ENCODE assay signal across 8 cellular contexts in genomic region chr19:2149980-2150793, GRCh38. TPM values are rescaled to one million over a fixed set of nuclear protein-coding genes. Genes with fewer than 3 reads are reported as not detected.
DNase-seq lines count a peak whose midpoint lies in the region; ATAC-seq and TF ChIP-seq lines count a peak whose summit lies in the region.

No MANE protein-coding gene starts in this region.

- H3K4me1 ChIP-seq in cardiac muscle cell (ENCODE audit: low read depth) = peaks cover 19% of the 10 kb centered on the region
- peaks cover 13% of the 10 kb centered on the region for H3K4me1 ChIP-seq in iPS-18a (ENCODE audit: control insufficient read depth, low read depth, low read length)

- H3K9me3 ChIP-seq in cardiac muscle cell (ENCODE audit: low read depth) (no peaks in the 10 kb centered on the region), iPS-18a (ENCODE audit: control insufficient read depth, low read depth, low read length) (no peaks in the 10 kb centered on the region)

- peaks cover 4% of the 10 kb centered on the region for H3K36me3 Mint-ChIP-seq in activated T-helper 1 cell treated with anti-CD3 and anti-CD28 coated beads, Interleukin-12 subunit alpha, Interleukin-12 subunit beta, Interleukin-2, Interleukin-4 antibody, amounts not matched to agents 30 ng/mL and 10 ng/mL and 1 ng/mL, durations not matched to agents 14 hours and 24 hours and 36 hours (ENCODE audit: low read depth)
- no peaks in the 10 kb centered on the region for H3K36me3 Mint-ChIP-seq in stimulated activated memory B cell treated with anti-CD40 and anti-IgM and Interleukin-4, amounts not matched to agents 10 μg/mL and 1 μg/mL and 100 μg/mL, for 72 hours

- TF ChIP-seq CTCF in cardiac muscle cell (IDR thresholded peaks at IDR 0.05; ENCODE audit: low read depth, low read length) = no peak

- H3K27me3 Mint-ChIP-seq in activated T-helper 1 cell treated with anti-CD3 and anti-CD28 coated beads, Interleukin-12 subunit alpha, Interleukin-12 subunit beta, Interleukin-2, Interleukin-4 antibody, amounts not matched to agents 30 ng/mL and 10 ng/mL and 1 ng/mL, durations not matched to agents 14 hours and 24 hours and 36 hours (ENCODE audit: insufficient read depth) = peaks cover 1% of the 10 kb centered on the region
- no peaks in the 10 kb centered on the region for H3K27me3 Mint-ChIP-seq in stimulated activated memory B cell treated with anti-CD40 and anti-IgM and Interleukin-4, amounts not matched to agents 10 μg/mL and 1 μg/mL and 100 μg/mL, for 72 hours

- no peaks in the 10 kb centered on the region for H3K9me3 Mint-ChIP-seq in activated T-helper 1 cell treated with anti-CD3 and anti-CD28 coated beads, Interleukin-12 subunit alpha, Interleukin-12 subunit beta, Interleukin-2, Interleukin-4 antibody, amounts not matched to agents 30 ng/mL and 10 ng/mL and 1 ng/mL, durations not matched to agents 14 hours and 24 hours and 36 hours
- no peaks in the 10 kb centered on the region for H3K9me3 Mint-ChIP-seq in stimulated activated memory B cell treated with anti-CD40 and anti-IgM and Interleukin-4, amounts not matched to agents 10 μg/mL and 1 μg/mL and 100 μg/mL, for 72 hours

- no peak for ATAC-seq in left cardiac atrium
- ATAC-seq in stimulated activated memory B cell treated with anti-CD40 and anti-IgM and Interleukin-4, amounts not matched to agents 10 μg/mL and 1 μg/mL and 100 μg/mL, for 72 hours = no peak
- no peak for ATAC-seq in GM21381 (IDR thresholded peaks at IDR 0.05; ENCODE audit: unreplicated experiment)
- ATAC-seq in GM21423 (IDR thresholded peaks at IDR 0.05; ENCODE audit: unreplicated experiment) = no peak
- ATAC-seq in HG02840 (IDR thresholded peaks at IDR 0.05; ENCODE audit: low FRiP score, unreplicated experiment) = no peak

- H3K27ac Mint-ChIP-seq in activated T-helper 1 cell treated with anti-CD3 and anti-CD28 coated beads, Interleukin-12 subunit alpha, Interleukin-12 subunit beta, Interleukin-2, Interleukin-4 antibody, amounts not matched to agents 30 ng/mL and 10 ng/mL and 1 ng/mL, durations not matched to agents 14 hours and 24 hours and 36 hours = peak overlapping the region; percentile 57
- H3K27ac Mint-ChIP-seq in stimulated activated memory B cell treated with anti-CD40 and anti-IgM and Interleukin-4, amounts not matched to agents 10 μg/mL and 1 μg/mL and 100 μg/mL, for 72 hours = peak overlapping the region; percentile 86

- intact Hi-C loops in left cardiac atrium (cut with DNase I) = loop anchor here (10.0 kb wide), 3 partner anchors 55 to 165 kb away; partner anchors contain the start of genes PLEKHJ1 (in 2 of the 2) and SF3A2 (in 2 of the 2)
- intact Hi-C loops in activated T-helper 1 cell treated with anti-CD3 and anti-CD28 coated beads, Interleukin-12 subunit alpha, Interleukin-12 subunit beta, Interleukin-2, Interleukin-4 antibody, amounts not matched to agents 30 ng/mL and 10 ng/mL and 1 ng/mL, durations not matched to agents 14 hours and 24 hours and 36 hours (cut with micrococcal nuclease) = loop anchor here (2.0 to 10.0 kb wide), 7 partner anchors 108 to 635 kb away; partner anchors contain the start of genes BTBD2, KLF16, LSM7 and SGTA

- H3K4me3 ChIP-seq in cardiac muscle cell (peak overlapping the region; percentile 98), iPS-18a (ENCODE audit: low read length) (peak overlapping the region; percentile 90)

- peak in 1 of 2 donors; percentile 33 for DNase-seq in cardiac muscle cell (ENCODE audit: low read depth in 1 of 2, low spot score in 1 of 2)
- DNase-seq in left cardiac atrium = no peak
- no peak for DNase-seq in activated T-helper 1 cell treated with anti-CD3 and anti-CD28 coated beads, Interleukin-12 subunit alpha, Interleukin-12 subunit beta, Interleukin-2, Interleukin-4 antibody, amounts not matched to agents 30 ng/mL and 10 ng/mL and 1 ng/mL, durations not matched to agents 14 hours and 24 hours and 36 hours (ENCODE audit: low spot score)

- H3K27ac ChIP-seq in cardiac muscle cell (peak overlapping the region; percentile 95), iPS-18a (ENCODE audit: low read length) (peak overlapping the region; percentile 6)

- peaks cover 41% of the 10 kb centered on the region for H3K4me1 Mint-ChIP-seq in activated T-helper 1 cell treated with anti-CD3 and anti-CD28 coated beads, Interleukin-12 subunit alpha, Interleukin-12 subunit beta, Interleukin-2, Interleukin-4 antibody, amounts not matched to agents 30 ng/mL and 10 ng/mL and 1 ng/mL, durations not matched to agents 14 hours and 24 hours and 36 hours (ENCODE audit: low read depth)
- peaks cover 59% of the 10 kb centered on the region for H3K4me1 Mint-ChIP-seq in stimulated activated memory B cell treated with anti-CD40 and anti-IgM and Interleukin-4, amounts not matched to agents 10 μg/mL and 1 μg/mL and 100 μg/mL, for 72 hours

- no peaks in the 10 kb centered on the region for H3K27me3 ChIP-seq in cardiac muscle cell
- H3K27me3 ChIP-seq in iPS-18a (ENCODE audit: control insufficient read depth, insufficient read depth, low read length) = no peaks in the 10 kb centered on the region

- H3K9ac ChIP-seq in iPS-18a (ENCODE audit: low read length) = peak overlapping the region; percentile 89

- peak overlapping the region; percentile 78 for H3K4me3 Mint-ChIP-seq in activated T-helper 1 cell treated with anti-CD3 and anti-CD28 coated beads, Interleukin-12 subunit alpha, Interleukin-12 subunit beta, Interleukin-2, Interleukin-4 antibody, amounts not matched to agents 30 ng/mL and 10 ng/mL and 1 ng/mL, durations not matched to agents 14 hours and 24 hours and 36 hours
- H3K4me3 Mint-ChIP-seq in stimulated activated memory B cell treated with anti-CD40 and anti-IgM and Interleukin-4, amounts not matched to agents 10 μg/mL and 1 μg/mL and 100 μg/mL, for 72 hours = peak overlapping the region; percentile 81

- H3K36me3 ChIP-seq in cardiac muscle cell = no peaks in the 10 kb centered on the region
- H3K36me3 ChIP-seq in iPS-18a (ENCODE audit: control insufficient read depth, low read depth, low read length) = no peaks in the 10 kb centered on the region

RNA-seq across cellular contexts. Expression of gene AP3D1, which starts 1.2 kb away (rescaled TPM):
- total RNA-seq in cardiac muscle cell (118 and 125 TPM in 2 replicates), left cardiac atrium (100 to 1,000 TPM in 1 of 2 donors, 10 to 100 TPM in 1; 80.6 to 128 TPM)
- 112 and 115 TPM in 2 replicates for polyA plus RNA-seq in cardiac muscle cell
- 120 and 124 TPM in 2 replicates for total RNA-seq in activated T-helper 1 cell treated with anti-CD3 and anti-CD28 coated beads, Interleukin-12 subunit alpha, Interleukin-12 subunit beta, Interleukin-2, Interleukin-4 antibody, amounts not matched to agents 30 ng/mL and 10 ng/mL and 1 ng/mL, durations not matched to agents 14 hours and 24 hours and 36 hours

RNA-seq across cellular contexts. Expression of gene DOT1L, which starts 13.5 kb away (rescaled TPM):
- total RNA-seq in cardiac muscle cell (25.3 and 53.8 TPM in 2 replicates), left cardiac atrium (10 to 100 TPM in 1 of 2 donors, 1 to 10 TPM in 1; 9.8 to 16.2 TPM)
- 15.6 and 19.1 TPM in 2 replicates for polyA plus RNA-seq in cardiac muscle cell
- 119 and 128 TPM in 2 replicates for total RNA-seq in activated T-helper 1 cell treated with anti-CD3 and anti-CD28 coated beads, Interleukin-12 subunit alpha, Interleukin-12 subunit beta, Interleukin-2, Interleukin-4 antibody, amounts not matched to agents 30 ng/mL and 10 ng/mL and 1 ng/mL, durations not matched to agents 14 hours and 24 hours and 36 hours

RNA-seq across cellular contexts. Expression of gene IZUMO4, which starts 53.5 kb away (rescaled TPM):
- total RNA-seq in cardiac muscle cell (10.5 and 11.6 TPM in 2 replicates), left cardiac atrium (1 to 10 TPM in 1 of 2 donors, under 1 TPM in 1; 0.89 to 2.3 TPM)
- polyA plus RNA-seq in cardiac muscle cell = 2.6 and 4.9 TPM in 2 replicates
- 6.7 and 7.1 TPM in 2 replicates for total RNA-seq in activated T-helper 1 cell treated with anti-CD3 and anti-CD28 coated beads, Interleukin-12 subunit alpha, Interleukin-12 subunit beta, Interleukin-2, Interleukin-4 antibody, amounts not matched to agents 30 ng/mL and 10 ng/mL and 1 ng/mL, durations not matched to agents 14 hours and 24 hours and 36 hours

RNA-seq across cellular contexts. Expression of gene MOB3A, which starts 54.1 kb away (rescaled TPM):
- 15.1 and 17.4 TPM in 2 replicates for total RNA-seq in cardiac muscle cell
- polyA plus RNA-seq in cardiac muscle cell = 21.6 and 22.0 TPM in 2 replicates
- total RNA-seq in left cardiac atrium = 10 to 100 TPM; 24.9 to 28.6 TPM
- 161 and 167 TPM in 2 replicates for total RNA-seq in activated T-helper 1 cell treated with anti-CD3 and anti-CD28 coated beads, Interleukin-12 subunit alpha, Interleukin-12 subunit beta, Interleukin-2, Interleukin-4 antibody, amounts not matched to agents 30 ng/mL and 10 ng/mL and 1 ng/mL, durations not matched to agents 14 hours and 24 hours and 36 hours
